In the genomic region with DNA sequence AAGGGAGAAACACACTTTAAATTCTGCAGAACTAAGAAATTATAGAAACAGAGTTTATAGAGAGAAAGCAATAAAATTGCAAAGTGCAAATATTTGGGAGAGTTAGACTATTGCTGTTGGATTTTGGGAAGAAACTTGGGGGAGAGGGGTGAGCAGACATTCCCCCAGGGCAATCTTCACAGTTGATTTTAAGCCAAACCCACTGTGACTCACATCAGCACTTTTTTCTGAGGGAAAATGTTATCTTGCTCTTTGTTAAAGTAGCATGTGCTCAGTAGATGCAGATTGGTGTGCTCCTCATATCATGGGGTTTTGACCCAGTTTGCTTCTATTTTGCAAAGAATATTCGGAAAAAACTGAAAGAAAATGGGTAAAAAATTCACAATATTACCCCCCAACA, we compare ENCODE assay signal across 23 cellular contexts.
"Had no signal": no experiment of that assay in that cellular context is flagged by ENCODE, and none has a peak within 500 bp of the region (broad histone marks: within the 10 kb centered on the region; RNA-seq: fewer than 3 reads in every experiment).

No MANE protein-coding gene starts in this region.

- H3K27ac ChIP-seq: left ventricle myocardium inferior, parathyroid adenoma, transverse colon, vagina, WERI-Rb-1 had no signal

- H3K27me3 ChIP-seq: transverse colon, vagina had no signal

- H3K4me3 Mint-ChIP-seq: activated CD4-positive, alpha-beta T cell treated with anti-CD3 and anti-CD28 coated beads, Interleukin-2, amount 10 ng/mL, durations not matched to agents 7 days and 5 days; activated CD8-positive, alpha-beta T cell treated with anti-CD3 and anti-CD28 coated beads, Interleukin-2, amount 10 ng/mL, durations not matched to agents 7 days and 5 days; activated naive CD4-positive, alpha-beta T cell treated with anti-CD3 and anti-CD28 coated beads, Interleukin-2, amount 50 U/mL, for 24 hours; brain; natural killer cell; stimulated activated memory B cell treated with anti-CD40 and anti-IgM and Interleukin-4, amounts not matched to agents 10 μg/mL and 1 μg/mL and 100 μg/mL, for 72 hours; T-helper 2 cell treated with Interferon-gamma antibody and Interleukin-4, amounts not matched to agents 5 μg/mL and 100 μg/mL, for 36 hours had no signal

- H3K27ac Mint-ChIP-seq: activated CD4-positive, alpha-beta T cell treated with anti-CD3 and anti-CD28 coated beads, Interleukin-2, amount 10 ng/mL, durations not matched to agents 7 days and 5 days; activated CD8-positive, alpha-beta T cell treated with anti-CD3 and anti-CD28 coated beads, Interleukin-2, amount 10 ng/mL, durations not matched to agents 7 days and 5 days; activated naive CD4-positive, alpha-beta T cell treated with anti-CD3 and anti-CD28 coated beads, Interleukin-2, amount 50 U/mL, for 24 hours; brain; natural killer cell; stimulated activated memory B cell treated with anti-CD40 and anti-IgM and Interleukin-4, amounts not matched to agents 10 μg/mL and 1 μg/mL and 100 μg/mL, for 72 hours; T-helper 2 cell treated with Interferon-gamma antibody and Interleukin-4, amounts not matched to agents 5 μg/mL and 100 μg/mL, for 36 hours had no signal

- DNase-seq: activated CD4-positive, alpha-beta T cell treated with anti-CD3 and anti-CD28 coated beads, Interleukin-2, amount 10 ng/mL, durations not matched to agents 7 days and 5 days; activated CD4-positive, CD25-positive, alpha-beta regulatory T cell treated with anti-CD3 and anti-CD28 coated beads, Interleukin-2, amount 50 U/mL, for 72 hours; activated CD8-positive, alpha-beta T cell treated with anti-CD3 and anti-CD28 coated beads, Interleukin-2, amount 10 ng/mL, durations not matched to agents 7 days and 5 days; activated gamma-delta T cell treated with Interleukin-2 at 50 U/mL for 16 hours; activated T-cell treated with anti-CD3 and anti-CD28 coated beads, Interleukin-2, amount 50 U/mL, for 1 hour; anterior cingulate cortex; central memory CD4-positive, alpha-beta T cell; effector memory CD4-positive, alpha-beta T cell; hippocampal formation; left ventricle myocardium inferior; midbrain; natural killer cell; right cardiac atrium; small intestine; stimulated activated CD4-positive, alpha-beta T cell treated with anti-CD3 and anti-CD28 coated beads, Interleukin-15, amount 100 ng/mL, for 24 hours; transverse colon; WERI-Rb-1 had no signal

- H3K4me1 Mint-ChIP-seq: activated CD4-positive, alpha-beta T cell treated with anti-CD3 and anti-CD28 coated beads, Interleukin-2, amount 10 ng/mL, durations not matched to agents 7 days and 5 days; activated naive CD4-positive, alpha-beta T cell treated with anti-CD3 and anti-CD28 coated beads, Interleukin-2, amount 50 U/mL, for 24 hours; natural killer cell; stimulated activated memory B cell treated with anti-CD40 and anti-IgM and Interleukin-4, amounts not matched to agents 10 μg/mL and 1 μg/mL and 100 μg/mL, for 72 hours had no signal

- H3K36me3 ChIP-seq: left ventricle myocardium inferior, transverse colon, vagina, WERI-Rb-1 had no signal

- H3K27me3 Mint-ChIP-seq: activated CD4-positive, alpha-beta T cell treated with anti-CD3 and anti-CD28 coated beads, Interleukin-2, amount 10 ng/mL, durations not matched to agents 7 days and 5 days; activated naive CD4-positive, alpha-beta T cell treated with anti-CD3 and anti-CD28 coated beads, Interleukin-2, amount 50 U/mL, for 24 hours; stimulated activated memory B cell treated with anti-CD40 and anti-IgM and Interleukin-4, amounts not matched to agents 10 μg/mL and 1 μg/mL and 100 μg/mL, for 72 hours had no signal

- H3K4me3 ChIP-seq: left ventricle myocardium inferior, transverse colon, vagina had no signal

- H3K36me3 Mint-ChIP-seq: activated naive CD4-positive, alpha-beta T cell treated with anti-CD3 and anti-CD28 coated beads, Interleukin-2, amount 50 U/mL, for 24 hours; brain; stimulated activated memory B cell treated with anti-CD40 and anti-IgM and Interleukin-4, amounts not matched to agents 10 μg/mL and 1 μg/mL and 100 μg/mL, for 72 hours had no signal
